15 cellular contexts compared by ENCODE assay signal in genomic region chr5:436641-436975, GRCh38. TPM values are rescaled to one million over a fixed set of nuclear protein-coding genes. Genes with fewer than 3 reads are reported as not detected.
A peak's percentile ranks its signal among the peaks of the same experiment; 100 is the strongest.
DNase-seq lines count a peak whose midpoint lies in the region; ATAC-seq and TF ChIP-seq lines count a peak whose summit lies in the region.
"Had no signal": no experiment of that assay in that cellular context is flagged by ENCODE, and none has a peak within 500 bp of the region (broad histone marks: within the 10 kb centered on the region; RNA-seq: fewer than 3 reads in every experiment).

No MANE protein-coding gene starts in this region.

- H3K79me1 ChIP-seq in IMR-90 (ENCODE audit: low read depth in 1 of 2, low read length in 2 of 2), result peaks cover 0 to 40% of the 10 kb centered on the region in 2 experiments; a peak in 3 of 4 replicates

- H3K18ac ChIP-seq in IMR-90 (ENCODE audit: low read depth, low read length), result no peak overlapping the region

- H3K14ac ChIP-seq in IMR-90 (replicated peaks; ENCODE audit: low read depth, low read length), result no peak overlapping the region

- H4K5ac ChIP-seq in IMR-90 (ENCODE audit: low read depth, low read length), result no peak overlapping the region; the same call in 1 of the 2 replicates

- TF ChIP-seq CTCF in HCT116 (IDR thresholded peaks at IDR 0.05 in 2 of 3, conservative IDR thresholded peaks at IDR 0.05 in 1 of 3; ENCODE audit: borderline replicate concordance in 1 of 3, insufficient read depth in 1 of 3, low read depth in 2 of 3, low read length in 2 of 3) (no peak), IMR-90 (conservative IDR thresholded peaks at IDR 0.05; ENCODE audit: low read depth, low read length) (no peak)

- H3K27me3 ChIP-seq in HCT116 (ENCODE audit: insufficient read depth, low read length) (no peaks in the 10 kb centered on the region), IMR-90 (ENCODE audit: control insufficient read depth, insufficient read depth, low read length) (no peaks in the 10 kb centered on the region)
- H3K27me3 ChIP-seq: SJCRH30 had no signal

- H3K36me3 Mint-ChIP-seq in stimulated activated naive B cell treated with anti-CD40 and anti-IgM and Interleukin-4, amounts not matched to agents 10 μg/mL and 1 μg/mL and 100 μg/mL, for 72 hours, result peaks cover 63 to 68% of the 10 kb centered on the region in 2 donors

- no peak for TF ChIP-seq POLR2A in HCT116 (IDR thresholded peaks at IDR 0.05; ENCODE audit: borderline replicate concordance, extremely low read depth, insufficient read depth, insufficient read length)
- TF ChIP-seq POLR2A in IMR-90 (IDR thresholded peaks at IDR 0.05; ENCODE audit: low read depth, low read length), result no peak

- H3K9ac ChIP-seq in HCT116 (ENCODE audit: low read length) (no peak overlapping the region), IMR-90 (ENCODE audit: low read depth, low read length) (no peak overlapping the region)

- RAD21 ChIA-PET in HCT116 (lab: Charles Lee; ENCODE audit: low non-redundant PET in 1 of 2, low total read pairs in 2 of 2, uncharacterized antibody in 2 of 2, unreplicated experiment in 2 of 2), result interaction anchor here in 1 of 2 experiments (0.6 to 1.1 kb wide), 2 partner anchors 119 to 249 kb away, joined by 3 to 8 read pairs; no protein-coding TSS in a partner anchor

- H3K4me3 Mint-ChIP-seq in stimulated activated naive B cell treated with anti-CD40 and anti-IgM and Interleukin-4, amounts not matched to agents 10 μg/mL and 1 μg/mL and 100 μg/mL, for 72 hours, result no peak overlapping the region

- peak overlapping the region; percentile 80; the same call in 1 of the 2 replicates for H2AK5ac ChIP-seq in IMR-90 (ENCODE audit: low read depth, low read length)

- in situ Hi-C loops in IMR-90 (cut with MboI; ENCODE audit: low sequenced_read_pairs), result loop anchor here (5.0 kb wide), 1 partner anchor 124 kb away; no protein-coding TSS in a partner anchor

- peaks cover 7 to 21% of the 10 kb centered on the region in 2 donors for H3K27me3 Mint-ChIP-seq in stimulated activated naive B cell treated with anti-CD40 and anti-IgM and Interleukin-4, amounts not matched to agents 10 μg/mL and 1 μg/mL and 100 μg/mL, for 72 hours

- TF ChIP-seq RAD21 in HCT116 (IDR thresholded peaks at IDR 0.05; ENCODE audit: low read depth) (no peak), IMR-90 (IDR thresholded peaks at IDR 0.05; ENCODE audit: low read length) (no peak)

- H2BK120ac ChIP-seq in IMR-90 (ENCODE audit: low read depth, low read length), result peak overlapping the region; percentile 68

- peak overlapping the region; percentile 11 for H2BK5ac ChIP-seq in IMR-90 (ENCODE audit: low read depth, low read length, poor library complexity, severe bottlenecking)

- no peaks in the 10 kb centered on the region for H3K9me3 Mint-ChIP-seq in stimulated activated naive B cell treated with anti-CD40 and anti-IgM and Interleukin-4, amounts not matched to agents 10 μg/mL and 1 μg/mL and 100 μg/mL, for 72 hours

- POLR2A ChIA-PET in HCT116 (lab: Charles Lee) (no interaction called here), IMR-90 (lab: Charles Lee; ENCODE audit: unreplicated experiment) (no interaction called here)

- H3K4me3 ChIP-seq in HCT116 (replicated peaks in 1 of 2; ENCODE audit: low read depth in 1 of 2, low read length in 2 of 2) (no peak overlapping the region), IMR-90 (ENCODE audit: insufficient read depth, low read depth, low read length) (no peak overlapping the region)
- H3K4me3 ChIP-seq: SJCRH30 had no signal

- H3K9me3 ChIP-seq in HCT116 (ENCODE audit: control insufficient read depth in 1 of 2, insufficient read depth in 1 of 2, low read depth in 1 of 2, low read length in 2 of 2) (no peaks in the 10 kb centered on the region), IMR-90 (ENCODE audit: control insufficient read depth, insufficient read depth, low read length) (no peaks in the 10 kb centered on the region)
- H3K9me3 ChIP-seq: SJCRH30 had no signal

- no peak overlapping the region for H3K4me2 ChIP-seq in HCT116 (ENCODE audit: low read length)
- no peak overlapping the region for H3K4me2 ChIP-seq in IMR-90 (ENCODE audit: low read depth, low read length)

- H3K36me3 ChIP-seq in HCT116 (ENCODE audit: control insufficient read depth in 1 of 2, insufficient read depth in 2 of 2, low read length in 2 of 2), result no peaks in the 10 kb centered on the region
- peaks cover 28% of the 10 kb centered on the region for H3K36me3 ChIP-seq in IMR-90 (ENCODE audit: control insufficient read depth, insufficient read depth, low read length)
- H3K36me3 ChIP-seq: SJCRH30 had no signal

- no peaks in the 10 kb centered on the region; the same call in 1 of the 2 replicates for H3K9me1 ChIP-seq in IMR-90 (ENCODE audit: insufficient read depth, low read length)

- H3K27ac ChIP-seq in HCT116 (ENCODE audit: low read depth, low read length), result no peak overlapping the region
- H3K27ac ChIP-seq in IMR-90 (ENCODE audit: insufficient read depth, low read length), result no peak overlapping the region
- H3K27ac ChIP-seq: HL-60, SJCRH30 had no signal

- DNase-seq in HCT116 (ENCODE audit: low read depth, low spot score), result no peak
- DNase-seq in IMR-90, result no peak
- DNase-seq in mesenteric fat pad (ENCODE audit: low spot score), result peak; percentile 73
- DNase-seq in stimulated activated naive B cell treated with anti-CD40 and anti-IgM and Interleukin-4, amounts not matched to agents 10 μg/mL and 1 μg/mL and 100 μg/mL, for 72 hours, result no peak
- no peak for DNase-seq in retina
- DNase-seq: C1 segment of cervical spinal cord, DMS79, NCI-H1092 treated with DMSO at 0.1 percent for 48 hours, NCI-H146, NCI-H2029 treated with DMSO at 0.1 percent for 48 hours, NCI-H526 treated with DMSO at 0.1 percent for 48 hours had no signal

- peak overlapping the region; percentile 67 for H3K4ac ChIP-seq in IMR-90 (ENCODE audit: low read depth, low read length)

- H2AK9ac ChIP-seq in IMR-90 (replicated peaks; ENCODE audit: low read depth, low read length, poor library complexity), result peak overlapping the region; percentile 63

- H2BK15ac ChIP-seq in IMR-90 (ENCODE audit: low read depth, low read length), result no peak overlapping the region

- H3K79me2 ChIP-seq in HCT116 (ENCODE audit: insufficient read depth, low read length), result no peaks in the 10 kb centered on the region

- H4K20me1 ChIP-seq in HCT116 (ENCODE audit: insufficient read depth) (no peaks in the 10 kb centered on the region), IMR-90 (ENCODE audit: insufficient read depth, low read length) (no peaks in the 10 kb centered on the region; the same call in 1 of the 2 replicates)

- CTCF ChIA-PET in HCT116 (lab: Charles Lee), result interaction anchor here (1.0 to 3.6 kb wide), 3 partner anchors 10 to 120 kb away, joined by 3 to 21 read pairs (median 6); no protein-coding TSS in a partner anchor
- CTCF ChIA-PET in IMR-90 (lab: Yijun Ruan, JAX), result no interaction called here

- H4K91ac ChIP-seq in IMR-90 (ENCODE audit: insufficient read depth, low read depth, low read length), result peak overlapping the region; percentile 10; the same call in 1 of the 2 replicates

- H3K4me1 Mint-ChIP-seq in stimulated activated naive B cell treated with anti-CD40 and anti-IgM and Interleukin-4, amounts not matched to agents 10 μg/mL and 1 μg/mL and 100 μg/mL, for 72 hours, result peaks cover 23 to 47% of the 10 kb centered on the region in 2 donors

- no peaks in the 10 kb centered on the region for H3K9me2 ChIP-seq in HCT116 (ENCODE audit: insufficient read depth)

- peaks cover 0 to 3% of the 10 kb centered on the region in 2 experiments; a peak in 2 of 4 replicates for H3K4me1 ChIP-seq in HCT116 (ENCODE audit: control insufficient read depth in 1 of 2, insufficient read depth in 2 of 2, low read length in 2 of 2)
- peaks cover 4% of the 10 kb centered on the region; the same call in 1 of the 2 replicates for H3K4me1 ChIP-seq in IMR-90 (ENCODE audit: control insufficient read depth, insufficient read depth, low read length)
- H3K4me1 ChIP-seq: SJCRH30 had no signal

- no peak overlapping the region for H3K23ac ChIP-seq in IMR-90 (ENCODE audit: low read depth, low read length)

- H2AFZ ChIP-seq in HCT116 (ENCODE audit: low read depth, low read length, poor library complexity, severe bottlenecking) (no peak overlapping the region), IMR-90 (replicated peaks; ENCODE audit: low read length, poor library complexity) (peak overlapping the region; percentile 45)

- dilution Hi-C loops in IMR-90 (cut with HindIII; ENCODE audit: low sequenced_read_pairs, unreplicated experiment), result no loop called here

- WGBS in IMR-90 (ENCODE audit: extremely low coverage in 2 of 2, insufficient read length in 1 of 2), 2 experiments, result 70% methylated on average over 2 of the region's 5 CpGs; no CpG with 5 or more reads in 1 of the 2 experiments

- peak overlapping the region; percentile 47 for H3K27ac Mint-ChIP-seq in stimulated activated naive B cell treated with anti-CD40 and anti-IgM and Interleukin-4, amounts not matched to agents 10 μg/mL and 1 μg/mL and 100 μg/mL, for 72 hours

- intact Hi-C loops in HCT116 (cut with micrococcal nuclease) (loop anchor here (1.0 kb wide), 1 partner anchor 119 kb away; no protein-coding TSS in a partner anchor), IMR-90 (cut with micrococcal nuclease) (loop anchor here (1.0 kb wide), 1 partner anchor 119 kb away; no protein-coding TSS in a partner anchor)

- peak; percentile 29 for ATAC-seq in HCT116
- ATAC-seq in IMR-90 (ENCODE audit: low read depth), result no peak
- no peak for ATAC-seq in stimulated activated naive B cell treated with anti-CD40 and anti-IgM and Interleukin-4, amounts not matched to agents 10 μg/mL and 1 μg/mL and 100 μg/mL, for 72 hours (replicated peaks)
- ATAC-seq in HG02973 (IDR thresholded peaks at IDR 0.05; ENCODE audit: unreplicated experiment), result no peak
- ATAC-seq in GM21390 (IDR thresholded peaks at IDR 0.05; ENCODE audit: unreplicated experiment), result no peak

- no peak overlapping the region for H3K56ac ChIP-seq in IMR-90 (ENCODE audit: extremely low read depth, insufficient read depth, low read length)

- BruUV-seq in HCT116 (replicated peaks; lab: Mats Ljungman, UMichigan) (no TSS peak), IMR-90 (replicated peaks; lab: Mats Ljungman, UMichigan) (TSS peak; percentile 29)

- H4K8ac ChIP-seq in IMR-90 (ENCODE audit: low read depth in 2 of 2, low read length in 2 of 2), result peak overlapping the region in 1 of 2 experiments; percentile 34; a peak in 1 of 4 replicates

- peak overlapping the region; percentile 32; the same call in 1 of the 2 replicates for H2BK20ac ChIP-seq in IMR-90 (ENCODE audit: low read depth, low read length)

TF ChIP-seq in IMR-90, 13 proteins besides CTCF, POLR2A, EP300 and RAD21 (continues in another document):
- no peak for TF ChIP-seq RCOR1 (IDR thresholded peaks at IDR 0.05; ENCODE audit: insufficient replicate concordance, low read length)

RNA-seq across cellular contexts. Expression of gene EXOC3, which starts 6.4 kb away (rescaled TPM):
- total RNA-seq in HCT116 (2021; ENCODE audit: unreplicated experiment) (52.4 TPM), IMR-90 (2012; rRNA removed) (47.5 and 50.8 TPM in 2 replicates), mesenteric fat pad (58.5 TPM)
- 42.8 and 48.1 TPM in 2 replicates for polyA plus RNA-seq in HCT116 (2012)
- 34.0 and 35.1 TPM in 2 replicates for polyA plus RNA-seq in IMR-90 (2012; rRNA removed)
- polyA plus RNA-seq in IMR-90 (2012; cell fraction: cytosol; rRNA removed), result 15.1 and 18.7 TPM in 2 replicates
- polyA plus RNA-seq in IMR-90 (2012; cell fraction: nucleus; rRNA removed; ENCODE audit: low replicate concordance), result 108 and 144 TPM in 2 replicates
